8 cellular contexts compared by ENCODE assay signal in genomic region chr21:28781602-28782274, GRCh38.
A peak's percentile ranks its signal among the peaks of the same experiment; 100 is the strongest.
DNase-seq lines count a peak whose midpoint lies in the region; ATAC-seq, FAIRE-seq and TF ChIP-seq lines count a peak whose summit lies in the region.

No MANE protein-coding gene starts in this region.

- no peak overlapping the region for H3K14ac ChIP-seq in neuronal stem cell (ENCODE audit: low read length)

- H3K4me1 ChIP-seq in kidney (ENCODE audit: control insufficient read depth in 1 of 2, insufficient read depth in 1 of 2, low read depth in 1 of 2, low read length in 2 of 2) (no peaks in the 10 kb centered on the region), neuronal stem cell (ENCODE audit: control insufficient read depth in 2 of 2, insufficient read depth in 1 of 2, low read depth in 1 of 2, low read length in 2 of 2) (no peaks in the 10 kb centered on the region)

- H3K27me3 Mint-ChIP-seq in Calu3 (ENCODE audit: unreplicated experiment), result no peaks in the 10 kb centered on the region

- H3K9me3 Mint-ChIP-seq in Calu3 (ENCODE audit: low read depth, unreplicated experiment), result no peaks in the 10 kb centered on the region

- H2AFZ ChIP-seq in neuronal stem cell (ENCODE audit: low read length), result no peak overlapping the region

- ATAC-seq in GM19397 (IDR thresholded peaks at IDR 0.05; ENCODE audit: unreplicated experiment) (peak; percentile 74), GM18873 (IDR thresholded peaks at IDR 0.05; ENCODE audit: low FRiP score, unreplicated experiment) (no peak)

- no peak overlapping the region for H3K9ac ChIP-seq in kidney (ENCODE audit: low read length in 2 of 2)
- H3K9ac ChIP-seq in neuronal stem cell (ENCODE audit: low read depth, low read length, poor library complexity), result no peak overlapping the region

- no peak overlapping the region for H2BK12ac ChIP-seq in neuronal stem cell (ENCODE audit: low read length)

- no peak overlapping the region for H3K4me2 ChIP-seq in neuronal stem cell (ENCODE audit: insufficient read depth, low read length, poor library complexity, severe bottlenecking)

- H3K23ac ChIP-seq in neuronal stem cell (ENCODE audit: low read depth, low read length, poor library complexity), result no peak overlapping the region

- no peak overlapping the region for H2BK120ac ChIP-seq in neuronal stem cell (ENCODE audit: low read depth, low read length)

- DNase-seq in Calu3 (no peak), OCI-M1 (lab: John Stamatoyannopoulos, UW) (peak; percentile 78), kidney (no peak), SHP77 treated with DMSO at 0.1 percent for 48 hours (lab: John Stamatoyannopoulos, UW) (no peak), neuronal stem cell (ENCODE audit: low spot score) (no peak)
- no peak for DNase-seq in activated CD4-positive, alpha-beta T cell treated with anti-CD3 and anti-CD28 coated beads, Interleukin-2, amount 50 U/mL, for 1 hour

- H3K4me3 Mint-ChIP-seq in Calu3 (ENCODE audit: low read depth, unreplicated experiment), result no peak overlapping the region

- H2AK5ac ChIP-seq in neuronal stem cell (ENCODE audit: low read depth, low read length), result no peak overlapping the region

- no peaks in the 10 kb centered on the region for H3K79me1 ChIP-seq in neuronal stem cell (ENCODE audit: low read depth, low read length)

- H3K4me1 Mint-ChIP-seq in Calu3 (ENCODE audit: low read depth, unreplicated experiment), result no peaks in the 10 kb centered on the region

- BruUV-seq in Calu3 (replicated peaks; lab: Mats Ljungman, UMichigan), result no TSS peak

- H3K27me3 ChIP-seq in neuronal stem cell (ENCODE audit: control insufficient read depth in 3 of 3, insufficient read depth in 3 of 3, low read depth in 1 of 3, low read length in 3 of 3), result peaks cover 0 to 2% (median 0%) of the 10 kb centered on the region in 3 experiments

- TF ChIP-seq CTCF in Calu3 (IDR thresholded peaks at IDR 0.05; ENCODE audit: unreplicated experiment) (peak; percentile 39), kidney (IDR thresholded peaks at IDR 0.05; ENCODE audit: borderline replicate concordance, extremely low read depth, insufficient read depth) (peak; percentile 20)

- H2BK15ac ChIP-seq in neuronal stem cell (ENCODE audit: low read length), result no peak overlapping the region

- no peak overlapping the region for H4K91ac ChIP-seq in neuronal stem cell (ENCODE audit: low read depth, low read length, poor library complexity)

- H3K36me3 ChIP-seq in kidney (ENCODE audit: control insufficient read depth in 1 of 2, insufficient read depth in 2 of 2, low read length in 2 of 2) (no peaks in the 10 kb centered on the region), neuronal stem cell (replicated peaks in 1 of 2; ENCODE audit: control insufficient read depth in 2 of 2, insufficient read depth in 2 of 2, low read length in 2 of 2) (no peaks in the 10 kb centered on the region)

- no peak overlapping the region for H2BK5ac ChIP-seq in neuronal stem cell (ENCODE audit: low read length)

- no peak overlapping the region for H4K8ac ChIP-seq in neuronal stem cell (ENCODE audit: low read depth, low read length)

- FAIRE-seq in kidney (lab: Jason Lieb, UNC), result no peak

- no peak overlapping the region for H3K27ac Mint-ChIP-seq in Calu3 (ENCODE audit: unreplicated experiment)

- CTCF ChIA-PET in Calu3 (lab: Charles Lee), result no interaction called here

- H3K9me3 ChIP-seq in kidney (ENCODE audit: control insufficient read depth in 1 of 2, low read length in 2 of 2), result no peaks in the 10 kb centered on the region
- no peaks in the 10 kb centered on the region for H3K9me3 ChIP-seq in neuronal stem cell (replicated peaks in 1 of 2; ENCODE audit: control insufficient read depth in 2 of 2, insufficient read depth in 1 of 2, low read depth in 1 of 2, low read length in 2 of 2)

- H3K4me3 ChIP-seq in kidney (ENCODE audit: low read length in 2 of 2) (no peak overlapping the region), neuronal stem cell (ENCODE audit: low read length in 2 of 2) (no peak overlapping the region)

- intact Hi-C loops in Calu3 (cut with micrococcal nuclease; ENCODE audit: unreplicated experiment) (no loop called here), kidney (cut with DNase I) (no loop called here)

- H3K36me3 Mint-ChIP-seq in Calu3 (ENCODE audit: insufficient read depth, unreplicated experiment), result no peaks in the 10 kb centered on the region

- H3K27ac ChIP-seq in kidney (ENCODE audit: low read depth in 2 of 2, low read length in 2 of 2) (no peak overlapping the region), neuronal stem cell (replicated peaks; ENCODE audit: low read length) (no peak overlapping the region)

- no peak overlapping the region for H3K4ac ChIP-seq in neuronal stem cell (ENCODE audit: low read length)

- no peak overlapping the region for H3K18ac ChIP-seq in neuronal stem cell (ENCODE audit: low read length)
